In the genomic region with DNA sequence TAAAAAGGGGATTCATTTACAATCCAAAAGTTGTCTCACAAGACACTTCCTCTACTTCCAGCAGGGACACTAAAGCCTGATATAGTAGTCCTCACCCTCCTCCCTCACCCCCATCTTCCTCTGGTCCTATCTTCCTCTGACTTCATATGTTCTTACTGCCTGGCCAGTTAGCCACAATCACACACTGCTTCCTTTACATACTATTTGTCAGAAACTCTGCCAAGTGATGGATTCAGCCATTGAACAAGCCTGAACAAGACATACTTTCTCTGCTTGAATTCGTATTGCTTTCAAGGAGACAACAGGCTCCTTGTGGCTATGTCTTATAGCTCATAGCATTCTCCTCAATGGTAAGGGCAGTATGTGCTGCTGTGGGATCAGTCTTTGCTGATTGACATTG, we compare ENCODE assay signal across 23 cellular contexts.
DNase-seq lines count a peak whose midpoint lies in the region; ATAC-seq and TF ChIP-seq lines count a peak whose summit lies in the region.
"Had no signal": no experiment of that assay in that cellular context is flagged by ENCODE, and none has a peak within 500 bp of the region (broad histone marks: within the 10 kb centered on the region; RNA-seq: fewer than 3 reads in every experiment).

No MANE protein-coding gene starts in this region.

- DNase-seq in MCF 10A (ENCODE audit: unreplicated experiment) (peak; percentile 34), breast epithelium (ENCODE audit: low spot score in 2 of 2) (no peak), epithelial cell of esophagus (ENCODE audit: low read depth) (peak; percentile 77), foreskin keratinocyte (peak; percentile 54 to 85), right lobe of liver (no peak), DMS53 treated with DMSO at 0.1 percent for 48 hours (lab: John Stamatoyannopoulos, UW; ENCODE audit: unreplicated experiment) (no peak)
- DNase-seq: Caco-2; CD4-positive, CD25-positive, alpha-beta regulatory T cell; CD8-positive, alpha-beta T cell; DMS153; DMS79; EL; GDM1; GM23248; H7; HCEC 1CT had no signal

- H3K4me1 ChIP-seq in breast epithelium (no peaks in the 10 kb centered on the region), foreskin keratinocyte (no peaks in the 10 kb centered on the region), right lobe of liver (no peaks in the 10 kb centered on the region)
- H3K4me1 ChIP-seq: Caco-2 had no signal

- H3K36me3 Mint-ChIP-seq in MCF 10A (ENCODE audit: insufficient read depth, unreplicated experiment): no peaks in the 10 kb centered on the region
- H3K36me3 Mint-ChIP-seq: CD4-positive, CD25-positive, alpha-beta regulatory T cell; CD8-positive, alpha-beta T cell had no signal

- POLR2A ChIA-PET in MCF 10A (lab: Yijun Ruan, JAX): interaction anchor here (0.5 kb wide), 1 partner anchor 129 kb away, joined by 3 read pairs; no protein-coding TSS in a partner anchor

- ATAC-seq in foreskin keratinocyte (peak; percentile 55), HG03095 (IDR thresholded peaks at IDR 0.05; ENCODE audit: unreplicated experiment) (no peak), right lobe of liver (no peak)
- ATAC-seq: CD8-positive, alpha-beta T cell; GM12878 had no signal

- H3K36me3 ChIP-seq in breast epithelium (no peaks in the 10 kb centered on the region), neural cell (ENCODE audit: insufficient read depth, low read length) (no peaks in the 10 kb centered on the region), right lobe of liver (no peaks in the 10 kb centered on the region)
- H3K36me3 ChIP-seq: BLaER1 had no signal

- intact Hi-C loops in MCF 10A (cut with micrococcal nuclease): loop anchor here (10.0 kb wide), 1 partner anchor 674 kb away; the partner anchor contains the start of gene BCL11A
- intact Hi-C loops in breast epithelium (cut with DNase I; ENCODE audit: low total_unique reads): loop anchor here (5.0 kb wide), 1 partner anchor 1584 kb away; no protein-coding TSS in a partner anchor
- intact Hi-C loops in right lobe of liver (cut with DNase I): no loop called here

- H3K4me3 Mint-ChIP-seq in MCF 10A (ENCODE audit: unreplicated experiment): no peak overlapping the region
- H3K4me3 Mint-ChIP-seq: B cell; CD4-positive, CD25-positive, alpha-beta regulatory T cell; CD8-positive, alpha-beta T cell had no signal

- H3K4me2 ChIP-seq in neural cell (ENCODE audit: low read length): no peak overlapping the region
- H3K4me2 ChIP-seq: BLaER1 had no signal

- H3K27me3 ChIP-seq in breast epithelium: no peaks in the 10 kb centered on the region
- peaks cover 2% of the 10 kb centered on the region for H3K27me3 ChIP-seq in foreskin keratinocyte
- no peaks in the 10 kb centered on the region for H3K27me3 ChIP-seq in neural cell (ENCODE audit: insufficient read depth, low read depth, low read length)
- H3K27me3 ChIP-seq in right lobe of liver: no peaks in the 10 kb centered on the region
- H3K27me3 ChIP-seq: BLaER1 had no signal

- peak overlapping the region; percentile 66 for H3K9ac ChIP-seq in neural cell (ENCODE audit: low read length)
- H3K9ac ChIP-seq: BLaER1, GM23248 had no signal

- H3K27me3 Mint-ChIP-seq in MCF 10A (ENCODE audit: insufficient read depth, unreplicated experiment): no peaks in the 10 kb centered on the region
- H3K27me3 Mint-ChIP-seq: CD4-positive, CD25-positive, alpha-beta regulatory T cell had no signal

- TF ChIP-seq CTCF in MCF 10A (IDR thresholded peaks at IDR 0.05; ENCODE audit: unreplicated experiment) (no peak), breast epithelium (IDR thresholded peaks at IDR 0.05) (no peak), epithelial cell of esophagus (IDR thresholded peaks at IDR 0.05; ENCODE audit: insufficient read depth, low read depth, low read length, missing control alignments) (no peak), foreskin keratinocyte (conservative IDR thresholded peaks at IDR 0.05) (no peak), neural cell (IDR thresholded peaks at IDR 0.05; ENCODE audit: poor library complexity, severe bottlenecking) (no peak), right lobe of liver (IDR thresholded peaks at IDR 0.05) (no peak)

- TF ChIP-seq EP300 in neural cell (conservative IDR thresholded peaks at IDR 0.05; ENCODE audit: poor library complexity, severe bottlenecking): no peak

- H3K4me3 ChIP-seq in breast epithelium: no peak overlapping the region
- H3K4me3 ChIP-seq in epithelial cell of esophagus (ENCODE audit: low read length): no peak overlapping the region
- H3K4me3 ChIP-seq in neural cell (ENCODE audit: low read length): no peak overlapping the region
- H3K4me3 ChIP-seq in right lobe of liver: no peak overlapping the region
- H3K4me3 ChIP-seq: BLaER1, GM12878, GM23248 had no signal

- no peak for TF ChIP-seq POLR2A in breast epithelium (IDR thresholded peaks at IDR 0.05)
- no peak for TF ChIP-seq POLR2A in right lobe of liver (IDR thresholded peaks at IDR 0.05)

- H3K27ac ChIP-seq in breast epithelium: no peak overlapping the region
- H3K27ac ChIP-seq in foreskin keratinocyte: no peak overlapping the region
- peak overlapping the region; percentile 95 for H3K27ac ChIP-seq in neural cell (ENCODE audit: low read length)
- no peak overlapping the region for H3K27ac ChIP-seq in right lobe of liver
- H3K27ac ChIP-seq: 22Rv1, BLaER1, C4-2B, GM23248 had no signal

- CTCF ChIA-PET in MCF 10A (lab: Yijun Ruan, JAX): interaction anchor here (0.7 kb wide), 1 partner anchor 228 kb away, joined by 3 read pairs; no protein-coding TSS in a partner anchor

- no peak overlapping the region for H3K27ac Mint-ChIP-seq in MCF 10A (ENCODE audit: low read depth, unreplicated experiment)
- H3K27ac Mint-ChIP-seq: B cell; CD4-positive, CD25-positive, alpha-beta regulatory T cell; CD8-positive, alpha-beta T cell had no signal

- WGBS in right lobe of liver (ENCODE audit: insufficient coverage, low coverage, low lambda C conversion rate, missing lambda C conversion rate): 60% methylated on average over 1 of the region's 1 CpG

- H4K20me1 ChIP-seq in neural cell (ENCODE audit: insufficient read depth): no peaks in the 10 kb centered on the region
- H4K20me1 ChIP-seq: BLaER1 had no signal

- H3K9me3 ChIP-seq in breast epithelium: no peaks in the 10 kb centered on the region
- H3K9me3 ChIP-seq in neural cell (ENCODE audit: low read length): no peaks in the 10 kb centered on the region
- H3K9me3 ChIP-seq in right lobe of liver: no peaks in the 10 kb centered on the region
- H3K9me3 ChIP-seq: BLaER1, Caco-2 had no signal

- no peak for TF ChIP-seq RAD21 in neural cell (conservative IDR thresholded peaks at IDR 0.05)

- BruUV-seq in MCF 10A (replicated peaks; lab: Mats Ljungman, UMichigan): no TSS peak

- H3K9me3 Mint-ChIP-seq in MCF 10A (ENCODE audit: unreplicated experiment): peaks cover 7% of the 10 kb centered on the region
- H3K9me3 Mint-ChIP-seq: CD4-positive, CD25-positive, alpha-beta regulatory T cell; CD8-positive, alpha-beta T cell had no signal

- H3F3A ChIP-seq in neural cell (ENCODE audit: insufficient read depth, low read length, poor library complexity, severe bottlenecking): peaks cover 10% of the 10 kb centered on the region

- H3K4me1 Mint-ChIP-seq in MCF 10A (ENCODE audit: insufficient read depth, unreplicated experiment): peaks cover 28% of the 10 kb centered on the region

- H2AFZ ChIP-seq in neural cell (ENCODE audit: low read depth, low read length): no peak overlapping the region
- H2AFZ ChIP-seq: GM23248 had no signal

- no peaks in the 10 kb centered on the region for H3K79me2 ChIP-seq in neural cell (replicated peaks; ENCODE audit: insufficient read depth, low read length)

- H3K9me2 ChIP-seq in neural cell (ENCODE audit: insufficient read depth, low read length): no peaks in the 10 kb centered on the region

TF ChIP-seq in neural cell, 6 proteins besides CTCF, POLR2A, EP300 and RAD21:
- TF ChIP-seq REST (IDR thresholded peaks at IDR 0.05; ENCODE audit: borderline replicate concordance): no peak
- TF ChIP-seq MXI1 (conservative IDR thresholded peaks at IDR 0.05; ENCODE audit: poor library complexity, severe bottlenecking): no peak
- no peak for TF ChIP-seq TAF1 (IDR thresholded peaks at IDR 0.05; ENCODE audit: low read depth)
- TF ChIP-seq SMC3 (conservative IDR thresholded peaks at IDR 0.05; ENCODE audit: poor library complexity): no peak
- no peak for TF ChIP-seq EZH2 (IDR thresholded peaks at IDR 0.05; ENCODE audit: borderline replicate concordance, insufficient read depth, low read length, poor library complexity, severe bottlenecking)
- no peak for TF ChIP-seq POLR2AphosphoS5 (IDR thresholded peaks at IDR 0.05)

Comparison
In these comparisons a context has a peak if more than half of its experiments do, and no peak if none do; other contexts are left out.
1. DNase-seq: peak in MCF 10A (single experiment), epithelial cell of esophagus (single experiment) and foreskin keratinocyte (2 of 2); none in breast epithelium (0 of 2), right lobe of liver (0 of 3) and DMS53 treated with DMSO at 0.1 percent for 48 hours (single experiment).
2. intact Hi-C loops: an anchor here in MCF 10A (10.0 kb wide) and breast epithelium (5.0 kb wide); none called in right lobe of liver.